Comparison of ENCODE assay signal across 8 cellular contexts in the genomic region with DNA sequence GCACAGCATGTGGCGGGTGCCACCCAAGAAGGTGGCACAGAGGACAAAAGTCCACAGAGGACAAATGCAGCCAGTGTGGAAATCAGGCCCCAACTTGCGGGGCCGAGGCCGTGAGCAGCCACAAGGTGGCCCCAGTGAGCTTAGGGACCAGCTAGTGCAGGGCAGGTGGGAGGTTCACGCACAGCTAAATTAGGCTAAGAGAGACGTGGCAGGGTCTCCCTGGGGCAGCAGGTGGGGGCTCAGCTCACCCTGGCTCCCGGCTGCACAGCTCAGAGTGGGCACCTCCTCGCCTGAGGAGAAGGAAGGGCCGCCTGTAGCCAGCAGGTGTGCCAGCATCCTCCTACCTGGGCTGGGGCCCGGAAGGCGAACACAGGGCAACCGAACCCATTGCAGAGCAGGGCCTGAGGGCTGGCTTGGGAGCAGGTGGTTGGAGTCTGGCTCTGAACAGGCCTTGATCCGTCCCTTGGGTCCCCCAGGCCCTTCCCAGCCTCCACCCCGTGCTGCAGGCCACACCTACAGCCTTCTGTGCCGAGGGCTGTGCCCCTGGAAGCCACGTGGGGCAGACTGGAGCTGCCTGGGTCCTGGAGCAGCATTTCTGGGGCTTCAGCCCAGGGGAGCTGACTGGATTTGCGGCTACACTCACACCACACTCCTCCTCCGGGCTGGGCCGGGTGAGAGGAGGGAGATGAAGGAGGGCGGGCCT. TPM values are rescaled to one million over a fixed set of nuclear protein-coding genes. Genes with fewer than 3 reads are reported as not detected.
DNase-seq lines count a peak whose midpoint lies in the region; ATAC-seq, FAIRE-seq and TF ChIP-seq lines count a peak whose summit lies in the region.

No MANE protein-coding gene starts in this region.

- H3K4me3 Mint-ChIP-seq in activated B cell treated with CpG ODN at 0.5 μM for 24 hours, result peak overlapping the region; percentile 55

- H3K27ac ChIP-seq in left lung, result no peak overlapping the region

- no peaks in the 10 kb centered on the region for H3K36me3 ChIP-seq in bronchial epithelial cell (ENCODE audit: control insufficient read depth, insufficient read depth, low read length)
- H3K36me3 ChIP-seq in left lung, result no peaks in the 10 kb centered on the region

- H3K9me3 Mint-ChIP-seq in activated B cell treated with CpG ODN at 0.5 μM for 24 hours, result no peaks in the 10 kb centered on the region

- H3K4me3 ChIP-seq in bronchial epithelial cell (ENCODE audit: low read depth, low read length) (no peak overlapping the region), left lung (no peak overlapping the region)

- TF ChIP-seq CTCF in activated B cell treated with CpG ODN at 0.5 μM for 24 hours (IDR thresholded peaks at IDR 0.05) (peak; percentile 45), bronchial epithelial cell (IDR thresholded peaks at IDR 0.05; ENCODE audit: insufficient read depth, low read length, severe bottlenecking) (peak; percentile 91), left lung (IDR thresholded peaks at IDR 0.05) (peak; percentile 70 to 82)

- H3K4me1 ChIP-seq in left lung, result peaks cover 8 to 16% of the 10 kb centered on the region in 2 donors

- FAIRE-seq in GM18507 (lab: Jason Lieb, UNC) (peak; percentile 87), bronchial epithelial cell (lab: Jason Lieb, UNC) (no peak)

- POLR2A ChIA-PET in activated B cell treated with CpG ODN at 0.5 μM for 24 hours (lab: Charles Lee), result interaction anchor here (0.5 to 2.3 kb wide), 15 partner anchors 24 to 555 kb away, joined by 3 to 17 read pairs (median 4); partner anchors contain the start of gene TBC1D22A

- ATAC-seq in activated B cell treated with CpG ODN at 0.5 μM for 24 hours (ENCODE audit: low read depth) (peak; percentile 89), left lung (peak; percentile 97)

- H3K36me3 Mint-ChIP-seq in activated B cell treated with CpG ODN at 0.5 μM for 24 hours (ENCODE audit: low read depth), result no peaks in the 10 kb centered on the region

- DNase-seq in A172 (ENCODE audit: low spot score) (peak; percentile 27), GM18507 (ENCODE audit: extremely low spot score, insufficient read length, low read depth) (no peak), NCI-H2171 (lab: John Stamatoyannopoulos, UW) (peak; percentile 96), activated B cell treated with CpG ODN at 0.5 μM for 24 hours (peak; percentile 77), bronchial epithelial cell (ENCODE audit: low read depth) (peak; percentile 27), left lung (peak; percentile 79 to 93), NCI-H2227 treated with DMSO at 0.1 percent for 48 hours (lab: John Stamatoyannopoulos, UW) (no peak)
- peak; percentile 58 to 80 (median 59) for DNase-seq in stimulated activated CD4-positive, alpha-beta T cell treated with anti-CD3 and anti-CD28 coated beads, TNF-alpha, amount 100 ng/mL, for 24 hours (ENCODE audit: low read depth in 3 of 3)

- H3K27me3 ChIP-seq in bronchial epithelial cell (ENCODE audit: control insufficient read depth, insufficient read depth, low read length) (no peaks in the 10 kb centered on the region), left lung (no peaks in the 10 kb centered on the region)

- peaks cover 2% of the 10 kb centered on the region for H3K27me3 Mint-ChIP-seq in activated B cell treated with CpG ODN at 0.5 μM for 24 hours

- H3K27ac Mint-ChIP-seq in activated B cell treated with CpG ODN at 0.5 μM for 24 hours, result no peak overlapping the region

- no peaks in the 10 kb centered on the region for H3K9me3 ChIP-seq in left lung

- H3K4me1 Mint-ChIP-seq in activated B cell treated with CpG ODN at 0.5 μM for 24 hours, result peaks cover 17% of the 10 kb centered on the region

- CTCF ChIA-PET in activated B cell treated with CpG ODN at 0.5 μM for 24 hours (lab: Charles Lee), result interaction anchor here (0.6 to 3.8 kb wide), 40 partner anchors 9 to 442 kb away, joined by 3 to 46 read pairs (median 5); partner anchors contain the start of genes CERK and TBC1D22A

- intact Hi-C loops in activated B cell treated with CpG ODN at 0.5 μM for 24 hours (cut with micrococcal nuclease), result loop anchor here (1.0 to 2.0 kb wide), 9 partner anchors 24 to 240 kb away; no protein-coding TSS in a partner anchor
- intact Hi-C loops in left lung (cut with DNase I), result no loop called here

RNA-seq across cellular contexts. Expression of gene CELSR1, which starts 26.1 kb away (rescaled TPM):
- total RNA-seq in A172 (2014; rRNA removed; shearing (Covaris generic)), result 16.7 and 19.6 TPM in 2 replicates
- total RNA-seq in activated B cell treated with CpG ODN at 0.5 μM for 24 hours (9.0 and 12.3 TPM in 2 replicates), bronchial epithelial cell (39.0 and 60.0 TPM in 2 replicates), left lung (10 to 100 TPM; 36.3 to 59.8 TPM)

RNA-seq across cellular contexts. Expression of gene GRAMD4, which starts 56.7 kb away (rescaled TPM):
- total RNA-seq in A172 (2014; rRNA removed; shearing (Covaris generic)), result 12.9 and 106 TPM in 2 replicates
- total RNA-seq in activated B cell treated with CpG ODN at 0.5 μM for 24 hours, result 39.3 and 45.6 TPM in 2 replicates
- 16.8 and 27.3 TPM in 2 replicates for total RNA-seq in bronchial epithelial cell
- 10 to 100 TPM; 61.8 to 78.2 TPM for total RNA-seq in left lung

Comparison
In these comparisons a context has a peak if more than half of its experiments do, and no peak if none do; other contexts are left out.
1. DNase-seq: peak in A172 (single experiment), NCI-H2171 (single experiment), activated B cell treated with CpG ODN at 0.5 μM for 24 hours (single experiment), bronchial epithelial cell (single experiment), left lung (2 of 2) and stimulated activated CD4-positive, alpha-beta T cell treated with anti-CD3 and anti-CD28 coated beads, TNF-alpha, amount 100 ng/mL, for 24 hours (3 of 3); none in GM18507 (single experiment) and NCI-H2227 treated with DMSO at 0.1 percent for 48 hours (single experiment).
2. Peak in every context shown above with its lines, with median percentiles within 50 percentile points of each other: CTCF ChIP-seq.